In the genomic region with DNA sequence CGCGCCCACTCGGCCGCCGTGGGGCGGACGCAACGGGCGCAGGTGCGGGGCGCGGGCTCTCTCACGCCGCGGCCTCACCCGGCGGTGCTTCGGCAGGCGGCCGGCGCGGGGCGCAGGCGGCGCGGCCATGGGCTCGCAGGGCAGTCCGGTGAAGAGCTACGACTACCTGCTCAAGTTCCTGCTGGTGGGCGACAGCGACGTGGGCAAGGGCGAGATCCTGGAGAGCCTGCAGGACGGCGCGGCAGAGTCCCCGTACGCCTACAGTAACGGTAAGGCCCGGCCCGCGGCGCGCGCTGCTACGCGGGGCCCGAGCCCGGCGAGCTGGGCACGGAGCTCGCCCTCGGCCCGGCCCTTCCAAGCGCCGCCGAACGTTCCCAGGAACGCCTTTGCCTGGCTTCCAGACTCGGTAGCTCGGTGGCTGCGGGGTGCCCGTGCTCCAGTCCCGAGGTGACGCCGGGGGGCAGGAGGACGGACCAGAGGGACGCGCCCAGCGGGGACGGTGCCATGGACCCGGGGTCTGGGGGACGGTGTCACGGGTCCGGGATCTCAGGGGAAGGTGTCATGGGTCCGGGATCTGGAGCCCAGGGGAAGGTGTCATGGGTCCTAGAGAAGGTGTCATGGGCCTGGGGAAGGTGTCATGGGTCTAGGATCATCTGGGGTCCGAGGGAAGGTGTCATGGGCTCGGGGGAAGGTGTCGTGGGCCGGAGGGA, we compare ENCODE assay signal across 8 cellular contexts. TPM values are rescaled to one million over a fixed set of nuclear protein-coding genes. Genes with fewer than 3 reads are reported as not detected.
DNase-seq lines count a peak whose midpoint lies in the region; ATAC-seq lines count a peak whose summit lies in the region.

No MANE protein-coding gene starts in this region.

- DNase-seq in AG08395 (ENCODE audit: low spot score) (peak; percentile 46), right cardiac atrium (peak; percentile 55 to 78 (median 76)), NCI-H2081 (lab: John Stamatoyannopoulos, UW) (no peak), foreskin melanocyte (no peak), 8988T (no peak)
- DNase-seq in activated CD4-positive, alpha-beta memory T cell treated with anti-CD3 and anti-CD28 coated beads, Interleukin-2, amount 10 ng/mL, durations not matched to agents 7 days and 5 days = no peak

- peaks cover 2% of the 10 kb centered on the region for H3K36me3 Mint-ChIP-seq in activated CD4-positive, alpha-beta memory T cell treated with anti-CD3 and anti-CD28 coated beads, Interleukin-2, amount 10 ng/mL, durations not matched to agents 7 days and 5 days (ENCODE audit: low read depth)

- 1% methylated on average over 80 of the region's 80 CpGs for WGBS in right cardiac atrium

- no peaks in the 10 kb centered on the region for H3K9me3 Mint-ChIP-seq in activated CD4-positive, alpha-beta memory T cell treated with anti-CD3 and anti-CD28 coated beads, Interleukin-2, amount 10 ng/mL, durations not matched to agents 7 days and 5 days

- ATAC-seq in GM19395 (IDR thresholded peaks at IDR 0.05; ENCODE audit: unreplicated experiment) (peak; percentile 7), right cardiac atrium (no peak)

- H3K4me3 Mint-ChIP-seq in activated CD4-positive, alpha-beta memory T cell treated with anti-CD3 and anti-CD28 coated beads, Interleukin-2, amount 10 ng/mL, durations not matched to agents 7 days and 5 days = peak overlapping the region; percentile 80

- peak overlapping the region; percentile 56 for H3K27ac ChIP-seq in right cardiac atrium (ENCODE audit: low read length)
- peak overlapping the region; percentile 20 to 94 (median 86) for H3K27ac ChIP-seq in skin epidermis

- CTCF ChIA-PET in activated CD4-positive, alpha-beta memory T cell treated with anti-CD3 and anti-CD28 coated beads, Interleukin-2, amount 10 ng/mL, durations not matched to agents 7 days and 5 days (lab: Charles Lee) = no interaction called here

- H3K4me3 ChIP-seq in right cardiac atrium (ENCODE audit: low read length) (peak overlapping the region; percentile 73), skin epidermis (peak overlapping the region; percentile 52 to 95 (median 79))

- peak overlapping the region; percentile 47 for H3K27ac Mint-ChIP-seq in activated CD4-positive, alpha-beta memory T cell treated with anti-CD3 and anti-CD28 coated beads, Interleukin-2, amount 10 ng/mL, durations not matched to agents 7 days and 5 days

- no peaks in the 10 kb centered on the region for H3K27me3 ChIP-seq in right cardiac atrium (ENCODE audit: control insufficient read depth, insufficient read depth)

- POLR2A ChIA-PET in activated CD4-positive, alpha-beta memory T cell treated with anti-CD3 and anti-CD28 coated beads, Interleukin-2, amount 10 ng/mL, durations not matched to agents 7 days and 5 days (lab: Charles Lee) = interaction anchor here (0.7 to 1.5 kb wide), 4 partner anchors 18 to 373 kb away, joined by 3 to 6 read pairs (median 4); partner anchors contain the start of gene METTL26

- peaks cover 29% of the 10 kb centered on the region for H3K4me1 Mint-ChIP-seq in activated CD4-positive, alpha-beta memory T cell treated with anti-CD3 and anti-CD28 coated beads, Interleukin-2, amount 10 ng/mL, durations not matched to agents 7 days and 5 days

- H3K4me1 ChIP-seq in right cardiac atrium (ENCODE audit: control insufficient read depth, insufficient read depth, low read length) = no peaks in the 10 kb centered on the region

- no peaks in the 10 kb centered on the region for H3K9me3 ChIP-seq in right cardiac atrium (ENCODE audit: control insufficient read depth, low read length)

- no peaks in the 10 kb centered on the region for H3K27me3 Mint-ChIP-seq in activated CD4-positive, alpha-beta memory T cell treated with anti-CD3 and anti-CD28 coated beads, Interleukin-2, amount 10 ng/mL, durations not matched to agents 7 days and 5 days

- intact Hi-C loops in right cardiac atrium (cut with DNase I) = no loop called here

RNA-seq across cellular contexts. Expression of gene RAB40C, which starts 0.5 kb away (rescaled TPM):
- 10 to 100 TPM; 12.2 to 14.2 TPM for total RNA-seq in activated CD4-positive, alpha-beta memory T cell treated with anti-CD3 and anti-CD28 coated beads, Interleukin-2, amount 10 ng/mL, durations not matched to agents 7 days and 5 days
- 10 to 100 TPM; 10.9 to 13.4 (median 11.9) TPM for total RNA-seq in right cardiac atrium
- polyA plus RNA-seq in right cardiac atrium = 13.4 TPM

RNA-seq across cellular contexts. Expression of gene PIGQ, which starts 20.6 kb away (rescaled TPM):
- 10 to 100 TPM; 33.7 to 35.1 TPM for total RNA-seq in activated CD4-positive, alpha-beta memory T cell treated with anti-CD3 and anti-CD28 coated beads, Interleukin-2, amount 10 ng/mL, durations not matched to agents 7 days and 5 days
- 10 to 100 TPM; 19.8 to 23.0 (median 21.6) TPM for total RNA-seq in right cardiac atrium
- 22.9 TPM for polyA plus RNA-seq in right cardiac atrium

RNA-seq across cellular contexts. Expression of gene NHLRC4, which starts 23.5 kb away (rescaled TPM):
- 1 to 10 TPM; 2.3 to 2.6 TPM for total RNA-seq in activated CD4-positive, alpha-beta memory T cell treated with anti-CD3 and anti-CD28 coated beads, Interleukin-2, amount 10 ng/mL, durations not matched to agents 7 days and 5 days
- total RNA-seq in right cardiac atrium = under 1 TPM; 0.22 to 0.62 (median 0.54) TPM
- polyA plus RNA-seq in right cardiac atrium = 0.84 TPM

RNA-seq across cellular contexts. Expression of gene PRR35, which starts 30.1 kb away (rescaled TPM):
- total RNA-seq in activated CD4-positive, alpha-beta memory T cell treated with anti-CD3 and anti-CD28 coated beads, Interleukin-2, amount 10 ng/mL, durations not matched to agents 7 days and 5 days = not detected
- total RNA-seq in right cardiac atrium = not detected
- polyA plus RNA-seq in right cardiac atrium = not detected

RNA-seq across cellular contexts. Expression of gene WFIKKN1, which starts 40.5 kb away (rescaled TPM):
- total RNA-seq in activated CD4-positive, alpha-beta memory T cell treated with anti-CD3 and anti-CD28 coated beads, Interleukin-2, amount 10 ng/mL, durations not matched to agents 7 days and 5 days = under 1 TPM; 0.10 to 0.13 TPM
- total RNA-seq in right cardiac atrium = under 1 TPM; 0.15 to 0.70 (median 0.20) TPM
- polyA plus RNA-seq in right cardiac atrium = 0.29 TPM

Comparison
In these comparisons a context has a peak if more than half of its experiments do, and no peak if none do; other contexts are left out.
1. DNase-seq: peak in AG08395 (single experiment) and right cardiac atrium (3 of 3); none in activated CD4-positive, alpha-beta memory T cell treated with anti-CD3 and anti-CD28 coated beads, Interleukin-2, amount 10 ng/mL, durations not matched to agents 7 days and 5 days (single experiment), NCI-H2081 (0 of 2), foreskin melanocyte (single experiment) and 8988T (single experiment).